In genomic region chr17:59331129-59331928, GRCh38 we compare ENCODE assay signal across 8 cellular contexts. TPM values are rescaled to one million over a fixed set of nuclear protein-coding genes. Genes with fewer than 3 reads are reported as not detected.
DNase-seq lines count a peak whose midpoint lies in the region; ATAC-seq, FAIRE-seq and TF ChIP-seq lines count a peak whose summit lies in the region.

Gene YPEL2 (plus strand): TSS chr17:59331655. CDS start chr17:59353410, 21,755 bp downstream.

- peak within 1 kb of the TSS; percentile 74 for H2AFZ ChIP-seq in keratinocyte (ENCODE audit: control insufficient read depth, low read length)

- ATAC-seq in HG03378 (IDR thresholded peaks at IDR 0.05; ENCODE audit: unreplicated experiment), result peak; percentile 70

- DNase-seq in AG08396 (ENCODE audit: low spot score), result peak; percentile 98
- DNase-seq in NCI-H510A (lab: John Stamatoyannopoulos, UW), result peak; percentile 97
- peak; percentile 81 for DNase-seq in activated CD4-positive, alpha-beta T cell treated with anti-CD3 and anti-CD28 coated beads for 1 hour
- peak; percentile 98 for DNase-seq in cerebellum (ENCODE audit: low spot score)
- no peak for DNase-seq in keratinocyte (ENCODE audit: low read depth, low spot score)
- peak; percentile 83 for DNase-seq in stimulated activated CD4-positive, alpha-beta T cell treated with anti-CD3 and anti-CD28 coated beads, Interleukin-12 subunit alpha, Interleukin-12 subunit beta, amount 100 ng/mL, for 4 hours

- no peak for FAIRE-seq in keratinocyte (lab: Jason Lieb, UNC)

- dilution Hi-C loops in keratinocyte (cut with MboI; ENCODE audit: extremely low pct_ligation_motif_present, low sequenced_read_pairs), result loop anchor here (25.0 kb wide), 1 partner anchor 106 kb away; no protein-coding TSS in a partner anchor

- peaks cover 9% of the 10 kb centered on the region for H3K4me1 ChIP-seq in keratinocyte (ENCODE audit: control insufficient read depth, extremely low read depth, insufficient read depth, low read length)

- H3K4me2 ChIP-seq in keratinocyte (ENCODE audit: control insufficient read depth, extremely low read depth, insufficient read depth, low read depth, low read length), result peak within 1 kb of the TSS; percentile 85

- H3K79me2 ChIP-seq in keratinocyte (ENCODE audit: control insufficient read depth, insufficient read depth, low read length), result no peaks in the 10 kb centered on the region

- H3K36me3 ChIP-seq in keratinocyte (ENCODE audit: control insufficient read depth in 2 of 2, extremely low read depth in 1 of 2, insufficient read depth in 2 of 2, low read length in 2 of 2), result no peaks in the 10 kb centered on the region

- TF ChIP-seq CTCF in keratinocyte (optimal IDR thresholded peaks at IDR 0.05 in 1 of 3, IDR thresholded peaks at IDR 0.05 in 1 of 3, conservative IDR thresholded peaks at IDR 0.05 in 1 of 3; ENCODE audit: extremely low read depth in 1 of 3, insufficient read depth in 2 of 3, low read length in 3 of 3), result no peak

- peak within 1 kb of the TSS; percentile 67 to 88 (median 68) for H3K4me3 ChIP-seq in keratinocyte (ENCODE audit: control insufficient read depth in 2 of 3, extremely low read depth in 1 of 3, insufficient read depth in 2 of 3, low read depth in 1 of 3, low read length in 3 of 3)

- no peaks in the 10 kb centered on the region for H3K9me1 ChIP-seq in keratinocyte (ENCODE audit: control insufficient read depth, extremely low read depth, insufficient read depth, low read length)

- peaks cover 19% of the 10 kb centered on the region for H3K27me3 ChIP-seq in keratinocyte (ENCODE audit: control insufficient read depth, extremely low read depth, insufficient read depth, low read length)

- no peak within 1 kb of the TSS for H3K27ac ChIP-seq in keratinocyte (ENCODE audit: control insufficient read depth, insufficient read depth, low read length)

- H3K9ac ChIP-seq in keratinocyte (ENCODE audit: control insufficient read depth, extremely low read depth, insufficient read depth, low read length), result peak within 1 kb of the TSS; percentile 66

- no peaks in the 10 kb centered on the region for H4K20me1 ChIP-seq in keratinocyte (ENCODE audit: control insufficient read depth, extremely low read depth, insufficient read depth, low read length)

- no peaks in the 10 kb centered on the region for H3K9me3 ChIP-seq in keratinocyte (ENCODE audit: control insufficient read depth, low read depth, low read length)

- peak; percentile 35 for TF ChIP-seq POLR2A in GM19099 (IDR thresholded peaks at IDR 0.05; ENCODE audit: extremely low read depth, insufficient read length, low read depth)

RNA-seq across cellular contexts. Expression of gene YPEL2, which starts in this region (rescaled TPM):
- 12.2 TPM for total RNA-seq in cerebellum
- polyA plus RNA-seq in keratinocyte, result 2.4 to 5.7 TPM (median 4.6 TPM) in 3 replicates
- polyA plus RNA-seq in keratinocyte (2011; ENCODE audit: low read depth), result 9.2 TPM
- polyA plus RNA-seq in keratinocyte (2011; cell fraction: cytosol; rRNA removed), result 2.3 and 4.5 TPM in 2 replicates
- polyA plus RNA-seq in keratinocyte (2011; cell fraction: nucleus; rRNA removed), result 7.7 and 8.4 TPM in 2 replicates
- polyA plus RNA-seq in keratinocyte (2012; ENCODE audit: low replicate concordance), result 1.0 and 5.9 TPM in 2 replicates
- 1.7 to 9.8 TPM (median 8.7 TPM) in 3 replicates for polyA minus RNA-seq in keratinocyte
- polyA minus RNA-seq in keratinocyte (2011; cell fraction: cytosol; rRNA and poly(A)+ RNA removed), result 2.3 TPM
- polyA minus RNA-seq in keratinocyte (2011; cell fraction: nucleus; rRNA and poly(A)+ RNA removed), result 4.4 and 5.7 TPM in 2 replicates
